ENCODE assay signal across 17 cellular contexts in the genomic region with DNA sequence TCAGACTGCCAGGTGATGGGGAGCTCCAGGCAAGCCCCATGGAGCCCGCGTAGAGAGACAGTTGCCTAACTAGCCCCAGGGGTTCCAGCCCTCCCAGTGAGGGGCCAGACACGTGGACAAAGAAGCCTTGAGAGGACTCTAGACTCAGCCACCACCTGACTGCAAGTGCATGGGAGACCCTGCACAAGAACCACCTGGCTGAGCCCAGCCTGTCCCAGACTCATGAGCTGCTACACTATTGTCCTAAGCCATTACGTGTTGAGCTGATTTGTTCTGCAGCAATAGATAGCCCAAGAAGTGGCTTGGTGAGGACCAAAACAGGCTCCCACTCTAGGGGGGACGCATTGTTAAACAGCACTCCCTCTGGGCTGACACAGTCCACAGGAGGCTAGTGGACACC.
"Had no signal": no experiment of that assay in that cellular context is flagged by ENCODE, and none has a peak within 500 bp of the region (broad histone marks: within the 10 kb centered on the region; RNA-seq: fewer than 3 reads in every experiment).

No MANE protein-coding gene starts in this region.

- H3K4me2 ChIP-seq: neural progenitor cell had no signal

- H3K27me3 ChIP-seq: neural progenitor cell, upper lobe of left lung had no signal

- H3K27ac Mint-ChIP-seq: mesothelial cell of epicardium, neural progenitor cell, progenitor cell of endocrine pancreas had no signal

- H3K9me3 ChIP-seq: left lung, spleen, thoracic aorta, upper lobe of left lung had no signal

- H2AFZ ChIP-seq: neural progenitor cell had no signal

- H3K36me3 Mint-ChIP-seq: mesothelial cell of epicardium, neural progenitor cell had no signal

- H3K9me3 Mint-ChIP-seq: mesothelial cell of epicardium, neural progenitor cell had no signal

- H3K9ac ChIP-seq: neural progenitor cell had no signal

- DNase-seq: activated CD4-positive, alpha-beta T cell treated with anti-CD3 and anti-CD28 coated beads, Interleukin-2, amount 50 U/mL, for 4 hours; activated naive CD4-positive, alpha-beta T cell treated with Interleukin-2 at 50 U/mL for 16 hours; activated T-cell treated with anti-CD3 and anti-CD28 coated beads, Interleukin-2, amount 50 U/mL, for 48 hours; amygdala; foreskin fibroblast; left lung; naive thymus-derived CD8-positive, alpha-beta T cell; retina; spleen; stimulated activated CD4-positive, alpha-beta T cell treated with anti-CD3 and anti-CD28 coated beads, Interleukin-4, amount 100 ng/mL, for 1 hour; stimulated activated naive CD4-positive, alpha-beta T cell; upper lobe of left lung had no signal

- H3K4me3 Mint-ChIP-seq: mesothelial cell of epicardium; naive thymus-derived CD8-positive, alpha-beta T cell; neural progenitor cell had no signal

- H3K27ac ChIP-seq: left lung, neural progenitor cell, spleen, thoracic aorta, upper lobe of left lung, VCaP had no signal

- H3K36me3 ChIP-seq: left lung, neural progenitor cell, spleen, thoracic aorta, upper lobe of left lung had no signal

- H3K4me3 ChIP-seq: left lung, neural progenitor cell, spleen, thoracic aorta, upper lobe of left lung had no signal
